Comparison of ENCODE assay signal across 33 cellular contexts in the genomic region with DNA sequence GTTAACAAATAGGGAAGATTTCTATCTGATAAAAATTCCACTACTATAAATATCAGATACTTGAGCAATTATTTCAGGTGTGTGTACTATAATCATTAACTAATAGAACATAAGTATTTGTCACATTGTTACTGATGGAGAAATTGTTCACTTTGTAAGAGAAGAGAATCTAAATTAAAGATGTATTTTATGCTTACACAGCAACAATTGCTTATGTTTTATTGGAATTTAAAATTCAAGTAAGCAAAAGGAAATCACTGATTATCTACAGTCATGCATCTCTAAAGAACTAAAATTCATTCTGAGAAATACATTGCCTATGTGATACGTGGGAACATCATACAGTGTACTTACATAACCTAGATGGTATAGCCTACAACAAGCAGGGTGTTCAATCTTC.
"Had no signal": no experiment of that assay in that cellular context is flagged by ENCODE, and none has a peak within 500 bp of the region (broad histone marks: within the 10 kb centered on the region; RNA-seq: fewer than 3 reads in every experiment).

No MANE protein-coding gene starts in this region.

- ATAC-seq: activated CD8-positive, alpha-beta T cell treated with anti-CD3 and anti-CD28 coated beads for 36 hours; activated naive CD4-positive, alpha-beta T cell treated with anti-CD3 and anti-CD28 coated beads, Interleukin-2, amount 50 U/mL, for 72 hours; activated T-cell treated with anti-CD3 and anti-CD28 coated beads, Interleukin-2, amount 50 U/mL, for 4 hours; activated T-cell treated with anti-CD3 and anti-CD28 coated beads, Interleukin-2, amount 50 U/mL, for 72 hours; activated T-helper 17 cell treated with anti-CD3 and anti-CD28 coated beads, Interleukin-2, amount 50 U/mL, for 72 hours; body of pancreas had no signal

- H3K27me3 ChIP-seq: adrenal gland, body of pancreas, brain microvascular endothelial cell, breast epithelium had no signal

- DNase-seq: activated B cell treated with CpG ODN at 0.5 μM for 24 hours; activated CD4-positive, alpha-beta memory T cell treated with anti-CD3 and anti-CD28 coated beads for 36 hours; activated CD4-positive, alpha-beta T cell treated with anti-CD3 and anti-CD28 coated beads for 4 hours; activated CD4-positive, alpha-beta T cell treated with anti-CD3 and anti-CD28 coated beads, Interleukin-2, amount 10 ng/mL, durations not matched to agents 24 days and 14 days; activated CD4-positive, alpha-beta T cell treated with anti-CD3 and anti-CD28 coated beads, Interleukin-2, amount 50 U/mL, for 1 hour; activated CD4-positive, alpha-beta T cell treated with anti-CD3 and anti-CD28 coated beads, Interleukin-2, amount 50 U/mL, for 4 hours; activated CD4-positive, CD25-positive, alpha-beta regulatory T cell treated with anti-CD3 and anti-CD28 coated beads, Interleukin-2, amount 50 U/mL, for 72 hours; activated CD8-positive, alpha-beta memory T cell treated with anti-CD3 and anti-CD28 coated beads, Interleukin-2, amount 50 U/mL, for 4 hours; activated CD8-positive, alpha-beta T cell treated with anti-CD3 and anti-CD28 coated beads for 36 hours; activated effector memory CD4-positive, alpha-beta T cell treated with anti-CD3 and anti-CD28 coated beads, Interleukin-2, amount 50 U/mL, for 16 hours; activated gamma-delta T cell treated with Interleukin-2 at 50 U/mL for 16 hours; activated naive CD4-positive, alpha-beta T cell; activated naive CD4-positive, alpha-beta T cell treated with anti-CD3 and anti-CD28 coated beads for 36 hours; activated naive CD4-positive, alpha-beta T cell treated with anti-CD3 and anti-CD28 coated beads, Interleukin-2, amount 50 U/mL, for 16 hours; activated naive CD8-positive, alpha-beta T cell treated with anti-CD3 and anti-CD28 coated beads for 36 hours; activated T-cell treated with anti-CD3 and anti-CD28 coated beads for 4 hours; activated T-cell treated with anti-CD3 and anti-CD28 coated beads, Interleukin-2, amount 50 U/mL, for 1 hour; activated T-cell treated with anti-CD3 and anti-CD28 coated beads, Interleukin-2, amount 50 U/mL, for 4 hours; activated T-cell treated with anti-CD3 and anti-CD28 coated beads, Interleukin-2, amount 50 U/mL, for 72 hours; adrenal gland; amniotic stem cell; aorta; body of pancreas; brain microvascular endothelial cell; central memory CD4-positive, alpha-beta T cell; T-helper 2 cell; T-helper 9 cell had no signal

- H3K9me3 ChIP-seq: adrenal gland, body of pancreas, breast epithelium had no signal

- H3K4me3 ChIP-seq: adrenal gland, body of pancreas, breast epithelium had no signal

- FAIRE-seq: astrocyte, TTC549 had no signal

- H3K27ac ChIP-seq: adrenal gland, body of pancreas, brain microvascular endothelial cell, breast epithelium, VCaP had no signal

- H3K4me1 ChIP-seq: adrenal gland, body of pancreas, breast epithelium had no signal

- H3K36me3 ChIP-seq: adrenal gland, brain microvascular endothelial cell, breast epithelium had no signal
